In genomic region chr16:8859913-8860881, GRCh38 we compare ENCODE assay signal across 10 cellular contexts. TPM values are rescaled to one million over a fixed set of nuclear protein-coding genes. Genes with fewer than 3 reads are reported as not detected.
DNase-seq lines count a peak whose midpoint lies in the region; ATAC-seq, FAIRE-seq and TF ChIP-seq lines count a peak whose summit lies in the region.
"Had no signal": no experiment of that assay in that cellular context is flagged by ENCODE, and none has a peak within 500 bp of the region (broad histone marks: within the 10 kb centered on the region; RNA-seq: fewer than 3 reads in every experiment).

No MANE protein-coding gene starts in this region.

- peaks cover 39% of the 10 kb centered on the region; the same call in 1 of the 2 replicates for H4K20me1 ChIP-seq in HepG2 (ENCODE audit: insufficient read depth, low read length)

- H3K9me3 Mint-ChIP-seq in endothelial cell (ENCODE audit: unreplicated experiment), result no peaks in the 10 kb centered on the region
- H3K9me3 Mint-ChIP-seq: activated naive CD8-positive, alpha-beta T cell treated with anti-CD3 and anti-CD28 coated beads, Interleukin-2, amount 10 ng/mL, durations not matched to agents 7 days and 5 days had no signal

- H3K4me3 Mint-ChIP-seq in endothelial cell (ENCODE audit: unreplicated experiment), result no peak overlapping the region
- H3K4me3 Mint-ChIP-seq: activated naive CD8-positive, alpha-beta T cell treated with anti-CD3 and anti-CD28 coated beads, Interleukin-2, amount 10 ng/mL, durations not matched to agents 7 days and 5 days had no signal

- H3K4me2 ChIP-seq in HepG2 (ENCODE audit: low read depth, low read length), result peak overlapping the region; percentile 61

- no peak overlapping the region for H3K27ac Mint-ChIP-seq in endothelial cell (ENCODE audit: unreplicated experiment)

- in situ Hi-C loops in HepG2 (cut with HindIII; ENCODE audit: extremely low pct_ligation_motif_present, low pct_unique_long_range_greater_than_20kb), result no loop called here

- no TSS peak for BruUV-seq in HepG2 (replicated peaks; lab: Mats Ljungman, UMichigan)

- no peaks in the 10 kb centered on the region for H3K9me3 ChIP-seq in HepG2 (ENCODE audit: low read length)
- no peaks in the 10 kb centered on the region for H3K9me3 ChIP-seq in tibial artery

- H3K27ac ChIP-seq in HepG2 (ENCODE audit: extremely low read length, insufficient read depth, low read length) (peak overlapping the region; percentile 68), tibial artery (peak overlapping the region in 1 of 2 donors; percentile 64)

- peaks cover 66% of the 10 kb centered on the region for H3K79me2 ChIP-seq in HepG2 (ENCODE audit: insufficient read depth, low read length)

- WGBS in HepG2 (ENCODE audit: low lambda C conversion rate), result 38% methylated on average over 22 of the region's 25 CpGs

- H3K4me1 Mint-ChIP-seq in endothelial cell (ENCODE audit: unreplicated experiment), result peaks cover 39% of the 10 kb centered on the region

- CTCF ChIA-PET in HepG2 (lab: Yijun Ruan, JAX; ENCODE audit: low intra/inter-chr PET ratio, low total read pairs), result no interaction called here

- TF ChIP-seq POLR2A in HepG2 (IDR thresholded peaks at IDR 0.05; ENCODE audit: insufficient read depth in 1 of 2, low read depth in 2 of 2, low read length in 2 of 2), result no peak; a peak in 1 of 4 replicates

- 0 out of 2 replicates have a peak overlapping the region, but pooled peaks have one; percentile 24 for H3K9ac ChIP-seq in HepG2 (ENCODE audit: insufficient read depth, low read depth, low read length)

- ATAC-seq in HepG2, result peak; percentile 2
- no peak for ATAC-seq in GM18498 (IDR thresholded peaks at IDR 0.05; ENCODE audit: unreplicated experiment)

- peaks cover 63% of the 10 kb centered on the region for H3K4me1 ChIP-seq in HepG2 (ENCODE audit: insufficient read depth, low read length)
- peaks cover 0 to 59% (median 35%) of the 10 kb centered on the region in 4 donors for H3K4me1 ChIP-seq in tibial artery

- peaks cover 29 to 36% of the 10 kb centered on the region in 2 experiments for H3K36me3 ChIP-seq in HepG2 (replicated peaks in 1 of 2; ENCODE audit: control insufficient read depth in 1 of 2, insufficient read depth in 2 of 2, low read length in 2 of 2)
- H3K36me3 ChIP-seq in tibial artery, result peaks cover 18 to 37% (median 35%) of the 10 kb centered on the region in 3 donors

- POLR2A ChIA-PET in HepG2 (lab: Yijun Ruan, JAX), result interaction anchor here (0.5 to 3.5 kb wide), 13 partner anchors 8 to 1502 kb away, joined by 3 to 46 read pairs (median 3); partner anchors contain the start of genes CARHSP1, PMM2 and TMEM186

- H2AFZ ChIP-seq in HepG2 (ENCODE audit: low read length), result no peak overlapping the region

- peak; percentile 42 to 95; a peak in 3 of 4 replicates for TF ChIP-seq EP300 in HepG2 (IDR thresholded peaks at IDR 0.05; ENCODE audit: low read depth in 2 of 2, low read length in 2 of 2)
- TF ChIP-seq EP300 in HepG2 (CRISPR knock-in tag; IDR thresholded peaks at IDR 0.05; ENCODE audit: borderline replicate concordance), result peak; percentile 81

- DNase-seq in NCI-H226 (peak; percentile 59), dermis blood vessel endothelial cell (peak; percentile 38), HepG2 (ENCODE audit: low spot score) (peak; percentile 96), tibial artery (peak; percentile 69 to 83), NCI-H187 (lab: John Stamatoyannopoulos, UW) (no peak), endothelial cell (ENCODE audit: low spot score) (no peak)
- DNase-seq in activated T-cell treated with anti-CD3 and anti-CD28 coated beads, Interleukin-2, amount 50 U/mL, for 48 hours, result no peak
- DNase-seq: activated CD4-positive, CD25-positive, alpha-beta regulatory T cell had no signal

- TF ChIP-seq RAD21 in HepG2 (CRISPR knock-in tag; IDR thresholded peaks at IDR 0.05), result peak; percentile 58

- H3K4me3 ChIP-seq in HepG2 (replicated peaks in 1 of 3; ENCODE audit: insufficient read depth in 1 of 3, low read depth in 2 of 3, low read length in 3 of 3) (peak overlapping the region in 1 of 3 experiments; percentile 41; a peak in 2 of 6 replicates), tibial artery (no peak overlapping the region)

- peak; percentile 88 for FAIRE-seq in HepG2 (lab: Jason Lieb, UNC)

- H3K27me3 ChIP-seq in HepG2 (ENCODE audit: control insufficient read depth in 1 of 2, insufficient read depth in 2 of 2, low read length in 2 of 2) (no peaks in the 10 kb centered on the region), tibial artery (no peaks in the 10 kb centered on the region)

- intact Hi-C loops in HepG2 (cut with micrococcal nuclease; ENCODE audit: unreplicated experiment), result loop anchor here (5.0 kb wide), 1 partner anchor 183 kb away; no protein-coding TSS in a partner anchor
- intact Hi-C loops in tibial artery (cut with DNase I; ENCODE audit: low total_unique reads), result loop anchor here (10.0 kb wide), 2 partner anchors 105 to 235 kb away; partner anchors contain the start of genes HAPSTR1 and USP7

- H3K36me3 Mint-ChIP-seq in endothelial cell (ENCODE audit: low read depth, unreplicated experiment), result peaks cover 23% of the 10 kb centered on the region

- peak; percentile 24; the same call in 1 of the 2 replicates for TF ChIP-seq CTCF in HepG2 (CRISPR knock-in tag; IDR thresholded peaks at IDR 0.05)
- no peak for TF ChIP-seq CTCF in tibial artery (IDR thresholded peaks at IDR 0.05)
- no peak for TF ChIP-seq CTCF in endothelial cell (IDR thresholded peaks at IDR 0.05; ENCODE audit: unreplicated experiment)

- peaks cover 14% of the 10 kb centered on the region for H3K27me3 Mint-ChIP-seq in endothelial cell (ENCODE audit: unreplicated experiment)
- H3K27me3 Mint-ChIP-seq: activated naive CD8-positive, alpha-beta T cell treated with anti-CD3 and anti-CD28 coated beads, Interleukin-2, amount 10 ng/mL, durations not matched to agents 7 days and 5 days had no signal

TF ChIP-seq in HepG2, 621 proteins besides CTCF, POLR2A, EP300 and RAD21 (continues in another document):
- TF ChIP-seq CEBPB (IDR thresholded peaks at IDR 0.05; ENCODE audit: borderline replicate concordance, low read depth, low read length) (peak; percentile 96), AHR (CRISPR knock-in tag; IDR thresholded peaks at IDR 0.05) (no peak), ZSCAN29 (CRISPR knock-in tag; conservative IDR thresholded peaks at IDR 0.05) (no peak), ZNF205 (CRISPR knock-in tag; IDR thresholded peaks at IDR 0.05) (peak; percentile 58; the same call in 1 of the 2 replicates), ZNF615 (CRISPR knock-in tag; IDR thresholded peaks at IDR 0.05; ENCODE audit: borderline replicate concordance) (peak; percentile 24; the same call in 1 of the 2 replicates)

RNA-seq across cellular contexts. Expression of gene CARHSP1, which starts 8.6 kb away (rescaled TPM):
- total RNA-seq in dermis blood vessel endothelial cell (157 and 172 TPM in 2 replicates), HepG2 (2016; rRNA removed; fragmentation: Illumina TruSeq; extraction: Trizol) (345 and 349 TPM in 2 replicates), endothelial cell (ENCODE audit: unreplicated experiment) (127 TPM)
- total RNA-seq in HepG2 (2016; cell fraction: cytosol; rRNA removed; fragmentation: Illumina TruSeq; extraction: Trizol; ENCODE audit: low read depth), result 202 and 227 TPM in 2 replicates
- total RNA-seq in HepG2 (2016; cell fraction: insoluble cytoplasmic fraction; rRNA removed; fragmentation: Illumina TruSeq; extraction: Trizol), result 351 and 370 TPM in 2 replicates
- 185 and 210 TPM in 2 replicates for total RNA-seq in HepG2 (2016; cell fraction: membrane; rRNA removed; fragmentation: Illumina TruSeq; extraction: Trizol)
- total RNA-seq in HepG2 (2016; cell fraction: nucleus; rRNA removed; fragmentation: Illumina TruSeq; extraction: Trizol), result 126 and 138 TPM in 2 replicates
- 173 and 193 TPM in 2 replicates for polyA plus RNA-seq in HepG2 (2011; rRNA removed)
- 139 and 221 TPM in 2 replicates for polyA plus RNA-seq in HepG2 (2011; cell fraction: cytosol; rRNA removed)
- polyA plus RNA-seq in HepG2 (2011; cell fraction: nucleus; rRNA removed), result 209 and 223 TPM in 2 replicates
- 167 and 252 TPM in 2 replicates for polyA plus RNA-seq in HepG2 (2012)
- 224 and 244 TPM in 2 replicates for polyA plus RNA-seq in HepG2 (2016; cell fraction: cytosol; fragmentation: Illumina TruSeq; extraction: Trizol; ENCODE audit: low read depth)
- 425 and 448 TPM in 2 replicates for polyA plus RNA-seq in HepG2 (2016; cell fraction: insoluble cytoplasmic fraction; fragmentation: Illumina TruSeq; extraction: Trizol; ENCODE audit: low read depth)
- polyA plus RNA-seq in HepG2 (2016; cell fraction: membrane; fragmentation: Illumina TruSeq; extraction: Trizol; ENCODE audit: low read depth), result 197 and 214 TPM in 2 replicates
- polyA plus RNA-seq in HepG2 (2016; cell fraction: nucleus; fragmentation: Illumina TruSeq; extraction: Trizol; ENCODE audit: insufficient read depth, low read depth), result 269 and 287 TPM in 2 replicates
- polyA minus RNA-seq in HepG2 (2011; rRNA and poly(A)+ RNA removed; ENCODE audit: low replicate concordance), result 186 and 379 TPM in 2 replicates
- polyA minus RNA-seq in HepG2 (2011; cell fraction: cytosol; rRNA and poly(A)+ RNA removed), result 166 and 175 TPM in 2 replicates
- 55.6 and 67.6 TPM in 2 replicates for polyA minus RNA-seq in HepG2 (2011; cell fraction: nucleus; rRNA and poly(A)+ RNA removed)

RNA-seq across cellular contexts. Expression of gene LITAFD, which starts 22.0 kb away (rescaled TPM):
- total RNA-seq in dermis blood vessel endothelial cell, result not detected in 2 replicates
- total RNA-seq in HepG2 (2016; rRNA removed; fragmentation: Illumina TruSeq; extraction: Trizol), result not detected in 2 replicates
- not detected in 2 replicates for total RNA-seq in HepG2 (2016; cell fraction: cytosol; rRNA removed; fragmentation: Illumina TruSeq; extraction: Trizol; ENCODE audit: low read depth)
- total RNA-seq in HepG2 (2016; cell fraction: insoluble cytoplasmic fraction; rRNA removed; fragmentation: Illumina TruSeq; extraction: Trizol), result not detected in 2 replicates
- total RNA-seq in HepG2 (2016; cell fraction: membrane; rRNA removed; fragmentation: Illumina TruSeq; extraction: Trizol), result 0.19 TPM in 1 of 2 replicates, not detected in the other
- total RNA-seq in HepG2 (2016; cell fraction: nucleus; rRNA removed; fragmentation: Illumina TruSeq; extraction: Trizol), result not detected in 2 replicates
- 0.14 TPM in 1 of 2 replicates, not detected in the other for polyA plus RNA-seq in HepG2 (2011; rRNA removed)
- not detected in 2 replicates for polyA plus RNA-seq in HepG2 (2011; cell fraction: cytosol; rRNA removed)
- not detected in 2 replicates for polyA plus RNA-seq in HepG2 (2011; cell fraction: nucleus; rRNA removed)
- not detected in 2 replicates for polyA plus RNA-seq in HepG2 (2012)
- not detected in 2 replicates for polyA plus RNA-seq in HepG2 (2016; cell fraction: cytosol; fragmentation: Illumina TruSeq; extraction: Trizol; ENCODE audit: low read depth)
- polyA plus RNA-seq in HepG2 (2016; cell fraction: insoluble cytoplasmic fraction; fragmentation: Illumina TruSeq; extraction: Trizol; ENCODE audit: low read depth), result not detected in 2 replicates
- polyA plus RNA-seq in HepG2 (2016; cell fraction: membrane; fragmentation: Illumina TruSeq; extraction: Trizol; ENCODE audit: low read depth), result not detected in 2 replicates
- polyA plus RNA-seq in HepG2 (2016; cell fraction: nucleus; fragmentation: Illumina TruSeq; extraction: Trizol; ENCODE audit: insufficient read depth, low read depth), result not detected in 2 replicates
- polyA minus RNA-seq in HepG2 (2011; rRNA and poly(A)+ RNA removed; ENCODE audit: low replicate concordance), result 0.12 TPM in 1 of 2 replicates, not detected in the other
- polyA minus RNA-seq in HepG2 (2011; cell fraction: cytosol; rRNA and poly(A)+ RNA removed), result not detected in 2 replicates
- polyA minus RNA-seq in HepG2 (2011; cell fraction: nucleus; rRNA and poly(A)+ RNA removed), result not detected in 2 replicates
- total RNA-seq in endothelial cell (ENCODE audit: unreplicated experiment), result not detected
- total RNA-seq: activated naive CD8-positive, alpha-beta T cell treated with anti-CD3 and anti-CD28 coated beads, Interleukin-2, amount 10 ng/mL, durations not matched to agents 7 days and 5 days had no signal

Comparison
In these comparisons a context has a peak if more than half of its experiments do, and no peak if none do; other contexts are left out.
1. DNase-seq: peak in NCI-H226 (single experiment), dermis blood vessel endothelial cell (single experiment), HepG2 (single experiment) and tibial artery (2 of 2); none in NCI-H187 (0 of 2), endothelial cell (single experiment) and activated T-cell treated with anti-CD3 and anti-CD28 coated beads, Interleukin-2, amount 50 U/mL, for 48 hours (0 of 2).